8 cellular contexts compared by ENCODE assay signal in the genomic region with DNA sequence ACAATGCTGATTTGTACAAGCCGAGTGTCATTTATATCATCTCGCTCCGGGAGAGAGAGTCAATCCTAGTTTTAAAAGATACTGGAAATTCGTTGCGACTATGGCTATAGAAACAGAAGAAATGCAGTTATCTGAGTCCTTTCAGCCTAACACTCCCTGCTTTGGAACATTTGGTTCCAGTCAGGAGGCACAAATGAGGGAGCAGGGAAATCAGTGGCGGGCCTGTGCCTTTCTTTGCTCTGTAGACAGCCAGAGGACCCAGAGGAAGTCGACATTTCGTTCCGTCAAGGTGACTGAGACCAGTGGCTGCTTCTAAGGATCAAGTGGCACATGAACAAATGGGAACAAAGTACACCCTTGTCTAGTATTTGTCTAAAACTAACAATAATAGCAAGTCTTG. TPM values are rescaled to one million over a fixed set of nuclear protein-coding genes. Genes with fewer than 3 reads are reported as not detected.
DNase-seq lines count a peak whose midpoint lies in the region; ATAC-seq and TF ChIP-seq lines count a peak whose summit lies in the region.

No MANE protein-coding gene starts in this region.

- no peak overlapping the region for H2AFZ ChIP-seq in HCT116 (ENCODE audit: low read depth, low read length, poor library complexity, severe bottlenecking)

- TF ChIP-seq POLR2A in HCT116 (IDR thresholded peaks at IDR 0.05; ENCODE audit: borderline replicate concordance, extremely low read depth, insufficient read depth, insufficient read length): no peak

- H4K20me1 ChIP-seq in HCT116 (ENCODE audit: insufficient read depth): no peaks in the 10 kb centered on the region

- H3K9me3 Mint-ChIP-seq in naive B cell: no peaks in the 10 kb centered on the region

- H3K36me3 ChIP-seq in A673 (ENCODE audit: insufficient read depth, low read length, poor library complexity, severe bottlenecking) (no peaks in the 10 kb centered on the region), HCT116 (ENCODE audit: control insufficient read depth in 1 of 2, insufficient read depth in 2 of 2, low read length in 2 of 2) (no peaks in the 10 kb centered on the region)

- H3K4me3 ChIP-seq in A673 (ENCODE audit: low read depth, low read length, poor library complexity, severe bottlenecking) (peak overlapping the region; percentile 64), HCT116 (replicated peaks in 1 of 2; ENCODE audit: low read depth in 1 of 2, low read length in 2 of 2) (peak overlapping the region; percentile 64 to 75), astrocyte of the cerebellum (ENCODE audit: low read depth, low read length) (peak overlapping the region; percentile 57)

- peaks cover 24 to 52% (median 44%) of the 10 kb centered on the region in 3 donors for H3K4me1 Mint-ChIP-seq in naive B cell

- no peak for DNase-seq in A673 (ENCODE audit: low spot score)
- DNase-seq in HCT116 (ENCODE audit: low read depth, low spot score): no peak
- DNase-seq in astrocyte of the cerebellum (ENCODE audit: low read depth): no peak
- DNase-seq in naive B cell: no peak
- no peak for DNase-seq in ecto neural progenitor cell (ENCODE audit: low spot score)
- DNase-seq in islet precursor cell: no peak
- no peak for DNase-seq in OCI-M1 (lab: John Stamatoyannopoulos, UW)
- no peak for DNase-seq in D341Med (ENCODE audit: low spot score)

- RAD21 ChIA-PET in HCT116 (lab: Charles Lee; ENCODE audit: low non-redundant PET in 1 of 2, low total read pairs in 2 of 2, uncharacterized antibody in 2 of 2, unreplicated experiment in 2 of 2): no interaction called here

- intact Hi-C loops in A673 (cut with micrococcal nuclease; ENCODE audit: unreplicated experiment): no loop called here
- intact Hi-C loops in HCT116 (cut with micrococcal nuclease): loop anchor here (5.0 kb wide), 1 partner anchor 151 kb away; a partner anchor contains a TSS

- in situ Hi-C loops in astrocyte of the cerebellum (cut with HindIII; ENCODE audit: low sequenced_read_pairs): no loop called here

- TF ChIP-seq CTCF in A673 (conservative IDR thresholded peaks at IDR 0.05; ENCODE audit: low read depth, low read length) (no peak), HCT116 (IDR thresholded peaks at IDR 0.05 in 2 of 3, conservative IDR thresholded peaks at IDR 0.05 in 1 of 3; ENCODE audit: borderline replicate concordance in 1 of 3, insufficient read depth in 1 of 3, low read depth in 2 of 3, low read length in 2 of 3) (no peak), astrocyte of the cerebellum (IDR thresholded peaks at IDR 0.05; ENCODE audit: low read depth, low read length, missing control alignments) (no peak)

- H3K4me2 ChIP-seq in HCT116 (ENCODE audit: low read length): peak overlapping the region; percentile 75

- POLR2A ChIA-PET in A673 (lab: Charles Lee; ENCODE audit: low non-redundant PET): no interaction called here
- POLR2A ChIA-PET in HCT116 (lab: Charles Lee): no interaction called here

- H3K4me1 ChIP-seq in A673 (ENCODE audit: insufficient read depth, low read length, poor library complexity, severe bottlenecking): peaks cover 24% of the 10 kb centered on the region
- peaks cover 6 to 19% of the 10 kb centered on the region in 2 experiments for H3K4me1 ChIP-seq in HCT116 (ENCODE audit: control insufficient read depth in 1 of 2, insufficient read depth in 2 of 2, low read length in 2 of 2)

- no peaks in the 10 kb centered on the region for H3K27me3 Mint-ChIP-seq in naive B cell

- no peaks in the 10 kb centered on the region for H3K9me3 ChIP-seq in A673 (ENCODE audit: low read depth, low read length, poor library complexity, severe bottlenecking)
- H3K9me3 ChIP-seq in HCT116 (ENCODE audit: control insufficient read depth in 1 of 2, insufficient read depth in 1 of 2, low read depth in 1 of 2, low read length in 2 of 2): no peaks in the 10 kb centered on the region

- H3K27ac Mint-ChIP-seq in naive B cell: peak overlapping the region in 5 of 6 donors; percentile 9 to 82 (median 59)

- no peak for TF ChIP-seq RAD21 in HCT116 (IDR thresholded peaks at IDR 0.05; ENCODE audit: low read depth)

- no peak overlapping the region for H3K27ac ChIP-seq in A673 (ENCODE audit: low read depth, low read length, poor library complexity, severe bottlenecking)
- H3K27ac ChIP-seq in HCT116 (ENCODE audit: low read depth, low read length): peak overlapping the region; percentile 9; the same call in 1 of the 2 replicates

- CTCF ChIA-PET in A673 (lab: Charles Lee) (no interaction called here), HCT116 (lab: Charles Lee) (no interaction called here)

- peak overlapping the region; percentile 81 for H3K9ac ChIP-seq in HCT116 (ENCODE audit: low read length)

- H3K36me3 Mint-ChIP-seq in naive B cell: no peaks in the 10 kb centered on the region

- no peaks in the 10 kb centered on the region for H3K9me2 ChIP-seq in HCT116 (ENCODE audit: insufficient read depth)

- peak overlapping the region; percentile 70 to 90 (median 82) for H3K4me3 Mint-ChIP-seq in naive B cell

- no peaks in the 10 kb centered on the region for H3K27me3 ChIP-seq in A673 (replicated peaks; ENCODE audit: insufficient read depth, low read depth, low read length, poor library complexity)
- no peaks in the 10 kb centered on the region for H3K27me3 ChIP-seq in HCT116 (ENCODE audit: insufficient read depth, low read length)

- ATAC-seq in HCT116 (no peak), naive B cell (ENCODE audit: low read depth in 2 of 2) (no peak)

- no TSS peak for BruUV-seq in A673 (replicated peaks; lab: Mats Ljungman, UMichigan)
- BruUV-seq in HCT116 (replicated peaks; lab: Mats Ljungman, UMichigan): no TSS peak

- H3K79me2 ChIP-seq in HCT116 (ENCODE audit: insufficient read depth, low read length): peaks cover 38% of the 10 kb centered on the region

TF ChIP-seq in HCT116, 20 proteins besides CTCF, POLR2A, EP300 and RAD21:
- TF ChIP-seq, protein P1, sequence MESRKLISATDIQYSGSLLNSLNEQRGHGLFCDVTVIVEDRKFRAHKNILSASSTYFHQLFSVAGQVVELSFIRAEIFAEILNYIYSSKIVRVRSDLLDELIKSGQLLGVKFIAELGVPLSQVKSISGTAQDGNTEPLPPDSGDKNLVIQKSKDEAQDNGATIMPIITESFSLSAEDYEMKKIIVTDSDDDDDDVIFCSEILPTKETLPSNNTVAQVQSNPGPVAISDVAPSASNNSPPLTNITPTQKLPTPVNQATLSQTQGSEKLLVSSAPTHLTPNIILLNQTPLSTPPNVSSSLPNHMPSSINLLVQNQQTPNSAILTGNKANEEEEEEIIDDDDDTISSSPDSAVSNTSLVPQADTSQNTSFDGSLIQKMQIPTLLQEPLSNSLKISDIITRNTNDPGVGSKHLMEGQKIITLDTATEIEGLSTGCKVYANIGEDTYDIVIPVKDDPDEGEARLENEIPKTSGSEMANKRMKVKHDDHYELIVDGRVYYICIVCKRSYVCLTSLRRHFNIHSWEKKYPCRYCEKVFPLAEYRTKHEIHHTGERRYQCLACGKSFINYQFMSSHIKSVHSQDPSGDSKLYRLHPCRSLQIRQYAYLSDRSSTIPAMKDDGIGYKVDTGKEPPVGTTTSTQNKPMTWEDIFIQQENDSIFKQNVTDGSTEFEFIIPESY (IDR thresholded peaks at IDR 0.05; ENCODE audit: extremely low read depth, insufficient replicate concordance, low read length): no peak
- TF ChIP-seq, protein P2, sequence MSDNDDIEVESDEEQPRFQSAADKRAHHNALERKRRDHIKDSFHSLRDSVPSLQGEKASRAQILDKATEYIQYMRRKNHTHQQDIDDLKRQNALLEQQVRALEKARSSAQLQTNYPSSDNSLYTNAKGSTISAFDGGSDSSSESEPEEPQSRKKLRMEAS (IDR thresholded peaks at IDR 0.05): no peak
- TF ChIP-seq YY1 (IDR thresholded peaks at IDR 0.05; ENCODE audit: extremely low read depth, insufficient replicate concordance, low read depth, low read length): no peak
- no peak for TF ChIP-seq CBX3 (IDR thresholded peaks at IDR 0.05; ENCODE audit: low read depth)
- no peak for TF ChIP-seq SRF (IDR thresholded peaks at IDR 0.05; ENCODE audit: low read depth)
- no peak for TF ChIP-seq SIN3A (IDR thresholded peaks at IDR 0.05; ENCODE audit: low read depth)
- no peak for TF ChIP-seq ELF1 (IDR thresholded peaks at IDR 0.05; ENCODE audit: borderline replicate concordance, low read depth)
- no peak for TF ChIP-seq SP1 (IDR thresholded peaks at IDR 0.05; ENCODE audit: low read depth)
- no peak for TF ChIP-seq EZH2phosphoT487 (IDR thresholded peaks at IDR 0.05; ENCODE audit: borderline replicate concordance)
- TF ChIP-seq ZFX (IDR thresholded peaks at IDR 0.05): no peak

RNA-seq across cellular contexts. Expression of a gene that starts 0.7 kb away (rescaled TPM):
- total RNA-seq in A673 (2021): 28.4 and 29.1 TPM in 2 replicates
- 39.1 TPM for total RNA-seq in HCT116 (2021; ENCODE audit: unreplicated experiment)
- 14.5 and 18.5 TPM in 2 replicates for polyA plus RNA-seq in HCT116 (2012)
- 10 to 100 TPM; 20.4 to 34.6 (median 27.2) TPM for polyA plus RNA-seq in naive B cell (ENCODE audit: low read depth in 6 of 6)
